10 cellular contexts compared by ENCODE assay signal in the genomic region with DNA sequence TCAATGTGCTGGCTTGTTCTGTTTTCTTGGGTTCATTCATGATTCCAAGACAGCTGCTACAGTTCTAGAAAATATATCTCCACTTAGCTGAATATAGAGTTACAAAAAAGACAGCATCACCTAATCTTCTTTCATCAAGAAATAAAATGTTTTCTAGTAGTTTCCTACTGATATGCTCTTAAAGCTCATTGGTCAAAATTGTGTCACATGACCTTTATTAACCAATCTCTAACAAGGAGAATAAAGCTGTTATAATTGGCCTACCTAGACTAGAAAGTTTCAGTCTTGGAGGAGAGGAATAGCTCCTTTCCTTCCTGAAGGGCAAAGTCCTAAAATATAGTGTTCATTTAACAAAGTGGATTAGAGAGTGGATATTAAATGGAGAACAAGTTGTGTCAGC. TPM values are rescaled to one million over a fixed set of nuclear protein-coding genes. Genes with fewer than 3 reads are reported as not detected.
"Had no signal": no experiment of that assay in that cellular context is flagged by ENCODE, and none has a peak within 500 bp of the region (broad histone marks: within the 10 kb centered on the region; RNA-seq: fewer than 3 reads in every experiment).

No MANE protein-coding gene starts in this region.

- H3K27me3 Mint-ChIP-seq: IgD-negative memory B cell had no signal

- H3K36me3 Mint-ChIP-seq: IgD-negative memory B cell had no signal

- H3K27ac Mint-ChIP-seq: IgD-negative memory B cell had no signal

- H3K36me3 ChIP-seq: HAP-1 had no signal

- H3K4me3 Mint-ChIP-seq: IgD-negative memory B cell had no signal

- H3K9me3 Mint-ChIP-seq: HFFc6 had no signal

- DNase-seq: GOT3, H7, HFFc6, KG1 had no signal

- H3K9me3 ChIP-seq: HAP-1 had no signal

- H3K4me1 Mint-ChIP-seq: IgD-negative memory B cell had no signal

- H3K4me3 ChIP-seq: HAP-1 had no signal

- ATAC-seq: HCT116 had no signal

- FAIRE-seq: HTR-8/SVneo had no signal

- H3K9ac ChIP-seq: GM23248 had no signal

RNA-seq across cellular contexts. Expression of gene PCDH18, which starts 8.1 kb away (rescaled TPM):
- total RNA-seq: HT-29 had no signal
- polyA plus RNA-seq: IgD-negative memory B cell had no signal
